Comparison of ENCODE assay signal across 12 cellular contexts in the genomic region with DNA sequence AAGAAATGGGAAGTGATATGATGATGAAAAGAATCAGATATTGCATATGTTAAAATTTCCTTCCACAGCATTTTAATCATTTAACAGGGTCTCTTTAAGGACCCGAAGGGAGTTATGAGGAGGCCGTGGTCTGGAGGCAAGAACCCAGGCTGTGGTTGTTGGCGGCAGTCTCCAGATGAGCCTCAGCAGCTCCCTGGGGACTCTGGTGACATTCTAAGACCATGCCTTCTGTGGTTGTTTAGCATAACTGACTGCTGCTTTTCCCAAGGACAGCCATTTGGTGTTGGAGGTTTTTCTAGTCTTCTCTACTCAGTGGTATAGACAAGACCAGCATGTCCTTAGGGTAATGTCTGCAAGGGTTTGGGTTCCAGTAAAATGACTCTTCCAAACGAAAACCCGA.
A peak's percentile ranks its signal among the peaks of the same experiment; 100 is the strongest.
DNase-seq lines count a peak whose midpoint lies in the region; ATAC-seq and TF ChIP-seq lines count a peak whose summit lies in the region.
"Had no signal": no experiment of that assay in that cellular context is flagged by ENCODE, and none has a peak within 500 bp of the region (broad histone marks: within the 10 kb centered on the region; RNA-seq: fewer than 3 reads in every experiment).

No MANE protein-coding gene starts in this region.

- H3K4me2 ChIP-seq in OCI-LY3 (ENCODE audit: low read length), result peak overlapping the region; percentile 36

- no peaks in the 10 kb centered on the region for H3K27me3 ChIP-seq in OCI-LY3 (ENCODE audit: low read depth, low read length)
- H3K27me3 ChIP-seq: cardiac muscle cell had no signal

- H3K9ac ChIP-seq in OCI-LY3 (ENCODE audit: low read length), result no peak overlapping the region

- H3K4me3 ChIP-seq in OCI-LY3 (ENCODE audit: low read length), result no peak overlapping the region
- H3K4me3 ChIP-seq: cardiac muscle cell, thoracic aorta had no signal

- no peaks in the 10 kb centered on the region for H3K36me3 ChIP-seq in OCI-LY3 (replicated peaks; ENCODE audit: low read depth, low read length)
- H3K36me3 ChIP-seq: cardiac muscle cell, thoracic aorta had no signal

- peaks cover 31% of the 10 kb centered on the region; the same call in 1 of the 2 replicates for H4K20me1 ChIP-seq in OCI-LY3 (ENCODE audit: insufficient read depth, low read length)

- H3K4me3 Mint-ChIP-seq in stimulated activated memory B cell treated with anti-CD40 and anti-IgM and Interleukin-4, amounts not matched to agents 10 μg/mL and 1 μg/mL and 100 μg/mL, for 72 hours, result no peak overlapping the region
- H3K4me3 Mint-ChIP-seq in activated T-cell treated with anti-CD3 and anti-CD28 coated beads, Interleukin-2, amount 50 U/mL, for 24 hours, result no peak overlapping the region

- no peaks in the 10 kb centered on the region for H3K9me3 ChIP-seq in OCI-LY3 (ENCODE audit: insufficient read depth, low read length)
- H3K9me3 ChIP-seq: thoracic aorta had no signal

- peak; percentile 75 for ATAC-seq in HG02981 (IDR thresholded peaks at IDR 0.05; ENCODE audit: unreplicated experiment)
- peak; percentile 91 for ATAC-seq in stimulated activated memory B cell treated with anti-CD40 and anti-IgM and Interleukin-4, amounts not matched to agents 10 μg/mL and 1 μg/mL and 100 μg/mL, for 72 hours

- peaks cover 40% of the 10 kb centered on the region for H3K4me1 ChIP-seq in OCI-LY3 (ENCODE audit: low read length)

- no peak for TF ChIP-seq CTCF in OCI-LY3 (IDR thresholded peaks at IDR 0.05; ENCODE audit: low read depth, low read length)

- no peaks in the 10 kb centered on the region for H3K27me3 Mint-ChIP-seq in stimulated activated memory B cell treated with anti-CD40 and anti-IgM and Interleukin-4, amounts not matched to agents 10 μg/mL and 1 μg/mL and 100 μg/mL, for 72 hours
- H3K27me3 Mint-ChIP-seq in activated T-cell treated with anti-CD3 and anti-CD28 coated beads, Interleukin-2, amount 50 U/mL, for 24 hours, result no peaks in the 10 kb centered on the region

- no peaks in the 10 kb centered on the region for H3K79me2 ChIP-seq in OCI-LY3 (ENCODE audit: low read length)

- H3K4me1 Mint-ChIP-seq in stimulated activated memory B cell treated with anti-CD40 and anti-IgM and Interleukin-4, amounts not matched to agents 10 μg/mL and 1 μg/mL and 100 μg/mL, for 72 hours, result peaks cover 54% of the 10 kb centered on the region
- H3K4me1 Mint-ChIP-seq in activated T-cell treated with anti-CD3 and anti-CD28 coated beads, Interleukin-2, amount 50 U/mL, for 24 hours (ENCODE audit: low read depth), result peaks cover 3% of the 10 kb centered on the region

- H2AFZ ChIP-seq in OCI-LY3 (ENCODE audit: low read depth, low read length), result no peak overlapping the region

- H3K9me3 Mint-ChIP-seq in stimulated activated memory B cell treated with anti-CD40 and anti-IgM and Interleukin-4, amounts not matched to agents 10 μg/mL and 1 μg/mL and 100 μg/mL, for 72 hours, result no peaks in the 10 kb centered on the region
- no peaks in the 10 kb centered on the region for H3K9me3 Mint-ChIP-seq in activated T-cell treated with anti-CD3 and anti-CD28 coated beads, Interleukin-2, amount 50 U/mL, for 24 hours

- no peak overlapping the region for H3K27ac Mint-ChIP-seq in stimulated activated memory B cell treated with anti-CD40 and anti-IgM and Interleukin-4, amounts not matched to agents 10 μg/mL and 1 μg/mL and 100 μg/mL, for 72 hours
- no peak overlapping the region for H3K27ac Mint-ChIP-seq in activated T-cell treated with anti-CD3 and anti-CD28 coated beads, Interleukin-2, amount 50 U/mL, for 24 hours

- no peaks in the 10 kb centered on the region for H3K36me3 Mint-ChIP-seq in stimulated activated memory B cell treated with anti-CD40 and anti-IgM and Interleukin-4, amounts not matched to agents 10 μg/mL and 1 μg/mL and 100 μg/mL, for 72 hours
- H3K36me3 Mint-ChIP-seq in activated T-cell treated with anti-CD3 and anti-CD28 coated beads, Interleukin-2, amount 50 U/mL, for 24 hours (ENCODE audit: low read depth), result no peaks in the 10 kb centered on the region

- H3K27ac ChIP-seq in OCI-LY3 (ENCODE audit: low read length), result no peak overlapping the region
- H3K27ac ChIP-seq: cardiac muscle cell, thoracic aorta had no signal

- DNase-seq in NCI-H187 treated with DMSO at 0.1 percent for 48 hours (lab: John Stamatoyannopoulos, UW) (peak; percentile 7), NCI-H187 (lab: John Stamatoyannopoulos, UW) (no peak), AML-193 (lab: John Stamatoyannopoulos, UW) (no peak), superior temporal gyrus (ENCODE audit: extremely low spot score) (no peak)
- no peak for DNase-seq in activated T-cell treated with anti-CD3 and anti-CD28 coated beads, Interleukin-2, amount 50 U/mL, for 24 hours
- DNase-seq: activated naive CD4-positive, alpha-beta T cell; NK-92 treated with Interleukin-12 subunit alpha and Interleukin-12 subunit beta, amount 100 ng/mL, for 24 hours had no signal
